19 cellular contexts compared by ENCODE assay signal in the genomic region with DNA sequence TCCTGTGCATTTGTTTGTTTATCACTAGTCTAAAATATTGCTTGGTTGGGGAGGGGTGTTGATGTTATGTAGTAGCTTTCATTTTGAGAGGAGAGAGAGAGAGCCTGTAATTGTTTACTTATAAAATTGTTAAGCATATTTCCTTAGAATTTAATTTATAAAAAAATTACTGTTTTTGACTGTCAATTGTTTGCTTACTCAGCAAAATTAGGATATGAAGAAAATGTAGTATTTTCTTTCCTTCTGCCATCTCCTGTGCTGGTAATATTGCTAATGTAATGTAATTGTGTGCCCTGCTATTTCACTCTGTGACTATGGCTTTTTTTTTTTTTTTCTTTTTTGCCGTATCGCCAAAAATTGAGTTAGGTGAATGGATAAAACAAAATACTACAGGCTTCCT. TPM values are rescaled to one million over a fixed set of nuclear protein-coding genes. Genes with fewer than 3 reads are reported as not detected.
DNase-seq lines count a peak whose midpoint lies in the region; ATAC-seq and TF ChIP-seq lines count a peak whose summit lies in the region.
"Had no signal": no experiment of that assay in that cellular context is flagged by ENCODE, and none has a peak within 500 bp of the region (broad histone marks: within the 10 kb centered on the region; RNA-seq: fewer than 3 reads in every experiment).

No MANE protein-coding gene starts in this region.

- no peak for DNase-seq in activated naive CD4-positive, alpha-beta T cell treated with anti-CD3 and anti-CD28 coated beads, Interleukin-2, amount 50 U/mL, for 72 hours (ENCODE audit: low spot score in 2 of 2)
- DNase-seq in NB4 (ENCODE audit: low read depth) (no peak), RWPE1 (ENCODE audit: low spot score) (no peak)
- DNase-seq in activated naive CD8-positive, alpha-beta T cell treated with anti-CD3 and anti-CD28 coated beads for 36 hours, result no peak
- DNase-seq in stimulated activated effector memory CD8-positive, alpha-beta T cell treated with anti-CD3 and anti-CD28 coated beads, Interleukin-12 subunit alpha, Interleukin-12 subunit beta, amount 100 ng/mL, for 72 hours (ENCODE audit: low spot score in 2 of 2), result no peak
- DNase-seq in NK-92 treated with Interleukin-12 subunit alpha and Interleukin-12 subunit beta, amount 100 ng/mL, for 24 hours (lab: John Stamatoyannopoulos, UW), result no peak
- DNase-seq: effector memory CD8-positive, alpha-beta T cell; GDM1; hippocampal formation; kidney; MG63; NCI-H187 treated with DMSO at 0.1 percent for 48 hours; nucleus accumbens had no signal

- peak overlapping the region; percentile 82 for H3K4me3 Mint-ChIP-seq in activated naive CD4-positive, alpha-beta T cell treated with anti-CD3 and anti-CD28 coated beads, Interleukin-2, amount 50 U/mL, for 24 hours
- peak overlapping the region; percentile 62 for H3K4me3 Mint-ChIP-seq in activated naive CD8-positive, alpha-beta T cell treated with anti-CD3 and anti-CD28 coated beads for 36 hours
- peak overlapping the region; percentile 37 for H3K4me3 Mint-ChIP-seq in stimulated activated effector memory CD8-positive, alpha-beta T cell treated with anti-CD3 and anti-CD28 coated beads, Interleukin-12 subunit alpha, Interleukin-12 subunit beta, amount 100 ng/mL, for 72 hours

- peak overlapping the region; percentile 69 for H3K27ac Mint-ChIP-seq in activated naive CD4-positive, alpha-beta T cell treated with anti-CD3 and anti-CD28 coated beads, Interleukin-2, amount 50 U/mL, for 24 hours
- H3K27ac Mint-ChIP-seq in activated naive CD4-positive, alpha-beta T cell treated with anti-CD3 and anti-CD28 coated beads, Interleukin-2, amount 50 U/mL, for 72 hours, result no peak overlapping the region
- no peak overlapping the region for H3K27ac Mint-ChIP-seq in activated naive CD8-positive, alpha-beta T cell treated with anti-CD3 and anti-CD28 coated beads for 36 hours
- no peak overlapping the region for H3K27ac Mint-ChIP-seq in stimulated activated effector memory CD8-positive, alpha-beta T cell treated with anti-CD3 and anti-CD28 coated beads, Interleukin-12 subunit alpha, Interleukin-12 subunit beta, amount 100 ng/mL, for 72 hours
- H3K27ac Mint-ChIP-seq: effector memory CD8-positive, alpha-beta T cell had no signal

- H3K36me3 Mint-ChIP-seq in activated naive CD4-positive, alpha-beta T cell treated with anti-CD3 and anti-CD28 coated beads, Interleukin-2, amount 50 U/mL, for 24 hours, result peaks cover 8% of the 10 kb centered on the region
- H3K36me3 Mint-ChIP-seq in activated naive CD4-positive, alpha-beta T cell treated with anti-CD3 and anti-CD28 coated beads, Interleukin-2, amount 50 U/mL, for 72 hours, result peaks cover 26 to 27% of the 10 kb centered on the region in 2 donors
- H3K36me3 Mint-ChIP-seq in activated naive CD8-positive, alpha-beta T cell treated with anti-CD3 and anti-CD28 coated beads for 36 hours, result peaks cover 17% of the 10 kb centered on the region
- H3K36me3 Mint-ChIP-seq in stimulated activated effector memory CD8-positive, alpha-beta T cell treated with anti-CD3 and anti-CD28 coated beads, Interleukin-12 subunit alpha, Interleukin-12 subunit beta, amount 100 ng/mL, for 72 hours, result peaks cover 62% of the 10 kb centered on the region

- H3K27me3 Mint-ChIP-seq in activated naive CD4-positive, alpha-beta T cell treated with anti-CD3 and anti-CD28 coated beads, Interleukin-2, amount 50 U/mL, for 24 hours, result no peaks in the 10 kb centered on the region
- no peaks in the 10 kb centered on the region for H3K27me3 Mint-ChIP-seq in activated naive CD8-positive, alpha-beta T cell treated with anti-CD3 and anti-CD28 coated beads for 36 hours
- H3K27me3 Mint-ChIP-seq: effector memory CD8-positive, alpha-beta T cell had no signal

- POLR2A ChIA-PET in RWPE1 (lab: Yijun Ruan, JAX; ENCODE audit: low non-redundant PET), result no interaction called here

- peaks cover 71% of the 10 kb centered on the region for H3K4me1 Mint-ChIP-seq in activated naive CD4-positive, alpha-beta T cell treated with anti-CD3 and anti-CD28 coated beads, Interleukin-2, amount 50 U/mL, for 24 hours
- peaks cover 50% of the 10 kb centered on the region for H3K4me1 Mint-ChIP-seq in activated naive CD8-positive, alpha-beta T cell treated with anti-CD3 and anti-CD28 coated beads for 36 hours
- peaks cover 72% of the 10 kb centered on the region for H3K4me1 Mint-ChIP-seq in stimulated activated effector memory CD8-positive, alpha-beta T cell treated with anti-CD3 and anti-CD28 coated beads, Interleukin-12 subunit alpha, Interleukin-12 subunit beta, amount 100 ng/mL, for 72 hours

- CTCF ChIA-PET in RWPE1 (lab: Yijun Ruan, JAX), result no interaction called here

- H3K4me3 ChIP-seq in NB4 (ENCODE audit: low read depth, low read length), result peak overlapping the region; percentile 51
- H3K4me3 ChIP-seq: MG63, right atrium auricular region had no signal

- TF ChIP-seq CTCF in NB4 (IDR thresholded peaks at IDR 0.05; ENCODE audit: low read depth, low read length) (no peak), RWPE1 (conservative IDR thresholded peaks at IDR 0.05; ENCODE audit: low read depth) (no peak)

- no peak for ATAC-seq in activated naive CD4-positive, alpha-beta T cell treated with anti-CD3 and anti-CD28 coated beads, Interleukin-2, amount 50 U/mL, for 72 hours
- no peak for ATAC-seq in stimulated activated effector memory CD8-positive, alpha-beta T cell treated with anti-CD3 and anti-CD28 coated beads, Interleukin-12 subunit alpha, Interleukin-12 subunit beta, amount 100 ng/mL, for 72 hours
- ATAC-seq in GM21360 (IDR thresholded peaks at IDR 0.05; ENCODE audit: unreplicated experiment), result no peak
- ATAC-seq: effector memory CD8-positive, alpha-beta T cell had no signal

- H3K27ac ChIP-seq in RWPE1, result no peak overlapping the region
- H3K27ac ChIP-seq: right atrium auricular region had no signal

- TF ChIP-seq POLR2A in NB4 (IDR thresholded peaks at IDR 0.05; ENCODE audit: extremely low read depth, insufficient read length), result no peak

- H3K9me3 Mint-ChIP-seq in activated naive CD4-positive, alpha-beta T cell treated with anti-CD3 and anti-CD28 coated beads, Interleukin-2, amount 50 U/mL, for 24 hours, result no peaks in the 10 kb centered on the region
- H3K9me3 Mint-ChIP-seq in activated naive CD4-positive, alpha-beta T cell treated with anti-CD3 and anti-CD28 coated beads, Interleukin-2, amount 50 U/mL, for 72 hours, result no peaks in the 10 kb centered on the region
- no peaks in the 10 kb centered on the region for H3K9me3 Mint-ChIP-seq in activated naive CD8-positive, alpha-beta T cell treated with anti-CD3 and anti-CD28 coated beads for 36 hours
- no peaks in the 10 kb centered on the region for H3K9me3 Mint-ChIP-seq in stimulated activated effector memory CD8-positive, alpha-beta T cell treated with anti-CD3 and anti-CD28 coated beads, Interleukin-12 subunit alpha, Interleukin-12 subunit beta, amount 100 ng/mL, for 72 hours
- H3K9me3 Mint-ChIP-seq: effector memory CD8-positive, alpha-beta T cell had no signal

RNA-seq across cellular contexts. Expression of a gene that starts 3.5 kb away (rescaled TPM):
- 100 to 1,000 TPM; 142 to 183 TPM for total RNA-seq in activated naive CD4-positive, alpha-beta T cell treated with anti-CD3 and anti-CD28 coated beads, Interleukin-2, amount 50 U/mL, for 72 hours
- 100 to 1,000 TPM; 201 to 209 TPM for total RNA-seq in activated naive CD8-positive, alpha-beta T cell treated with anti-CD3 and anti-CD28 coated beads for 36 hours

RNA-seq across cellular contexts. Expression of a gene that starts 41.3 kb away (rescaled TPM):
- total RNA-seq in activated naive CD4-positive, alpha-beta T cell treated with anti-CD3 and anti-CD28 coated beads, Interleukin-2, amount 50 U/mL, for 72 hours, result not detected
- total RNA-seq in activated naive CD8-positive, alpha-beta T cell treated with anti-CD3 and anti-CD28 coated beads for 36 hours, result not detected
- total RNA-seq: HT1080, mesenteric fat pad, subcutaneous adipose tissue had no signal
